In genomic region chr4:900073-900472, GRCh38 we compare ENCODE assay signal across 1 cellular context.
TF ChIP-seq lines count a peak whose summit lies in the region.

No MANE protein-coding gene starts in this region.

TF ChIP-seq in K562, 482 proteins besides CTCF, POLR2A, EP300 and RAD21:
- TF ChIP-seq ATF4 (CRISPR knock-in tag; IDR thresholded peaks at IDR 0.05) = no peak
- peak; percentile 32; the same call in 1 of the 2 replicates for TF ChIP-seq POLR2G (IDR thresholded peaks at IDR 0.05; ENCODE audit: low read depth, low read length)
TF ChIP-seq in K562: peak in this region for 1.
